ENCODE assay signal across 11 cellular contexts in genomic region chr10:44947356-44948152, GRCh38. TPM values are rescaled to one million over a fixed set of nuclear protein-coding genes. Genes with fewer than 3 reads are reported as not detected.
A peak's percentile ranks its signal among the peaks of the same experiment; 100 is the strongest.
DNase-seq lines count a peak whose midpoint lies in the region; ATAC-seq and TF ChIP-seq lines count a peak whose summit lies in the region.
"Had no signal": no experiment of that assay in that cellular context is flagged by ENCODE, and none has a peak within 500 bp of the region (broad histone marks: within the 10 kb centered on the region; RNA-seq: fewer than 3 reads in every experiment).

No MANE protein-coding gene starts in this region.

- H3F3A ChIP-seq in GM23338 (replicated peaks; ENCODE audit: low read depth) = no peaks in the 10 kb centered on the region

- H3K27me3 ChIP-seq in GM23338 (ENCODE audit: insufficient read depth) = no peaks in the 10 kb centered on the region
- H3K27me3 ChIP-seq: esophagus muscularis mucosa had no signal

- no peaks in the 10 kb centered on the region for H4K20me1 ChIP-seq in GM23338 (replicated peaks; ENCODE audit: insufficient read depth)

- no peak overlapping the region for H3K27ac Mint-ChIP-seq in memory B cell
- H3K27ac Mint-ChIP-seq in GM23338 = no peak overlapping the region

- no peak overlapping the region for H3K4me2 ChIP-seq in GM23338

- ATAC-seq in GM18502 (IDR thresholded peaks at IDR 0.05; ENCODE audit: poor library complexity, unreplicated experiment) = peak; percentile 65
- ATAC-seq in GM21423 (IDR thresholded peaks at IDR 0.05; ENCODE audit: unreplicated experiment) = peak; percentile 64
- peak; percentile 59 for ATAC-seq in HG03442 (IDR thresholded peaks at IDR 0.05; ENCODE audit: unreplicated experiment)
- peak; percentile 91 for ATAC-seq in memory B cell (ENCODE audit: low read depth)
- ATAC-seq in SK-N-SH treated with all-trans-retinoic acid at 6 μM for 48 hours = no peak
- ATAC-seq in HG02970 (IDR thresholded peaks at IDR 0.05; ENCODE audit: low FRiP score, unreplicated experiment) = no peak
- ATAC-seq in GM23338 = no peak
- ATAC-seq in HG03139 (IDR thresholded peaks at IDR 0.05; ENCODE audit: unreplicated experiment) = no peak
- ATAC-seq: Panc1 had no signal

- no peaks in the 10 kb centered on the region for H3K79me2 ChIP-seq in GM23338 (replicated peaks; ENCODE audit: insufficient read depth)

- H3K27me3 Mint-ChIP-seq in memory B cell = no peaks in the 10 kb centered on the region
- peaks cover 9% of the 10 kb centered on the region for H3K27me3 Mint-ChIP-seq in GM23338 (ENCODE audit: insufficient read depth, low read depth, poor library complexity)

- H2AFZ ChIP-seq in GM23338 = no peak overlapping the region

- peak in 1 of 2 donors; percentile 22 for DNase-seq in memory B cell (ENCODE audit: low spot score in 2 of 2)
- no peak for DNase-seq in GM23338 (ENCODE audit: low spot score)
- DNase-seq: IMR-90 had no signal

- peaks cover 7% of the 10 kb centered on the region for H3K9me2 ChIP-seq in GM23338 (ENCODE audit: insufficient read depth)

- H3K9me3 Mint-ChIP-seq in memory B cell (peaks cover 10% of the 10 kb centered on the region), GM23338 (peaks cover 18% of the 10 kb centered on the region)

- H3K4me3 Mint-ChIP-seq in memory B cell (peak overlapping the region; percentile 3), GM23338 (no peak overlapping the region)

- no peak overlapping the region for H3K27ac ChIP-seq in GM23338 (ENCODE audit: low read depth)
- H3K27ac ChIP-seq: esophagus muscularis mucosa had no signal

- H3K36me3 ChIP-seq in GM23338 (ENCODE audit: insufficient read depth) = no peaks in the 10 kb centered on the region
- H3K36me3 ChIP-seq: esophagus muscularis mucosa had no signal

- H3K36me3 Mint-ChIP-seq in memory B cell (peaks cover 5% of the 10 kb centered on the region), GM23338 (ENCODE audit: low read depth) (peaks cover 17% of the 10 kb centered on the region)

- H3K4me1 Mint-ChIP-seq in memory B cell (peaks cover 32% of the 10 kb centered on the region), GM23338 (peaks cover 15% of the 10 kb centered on the region)

- H3K4me1 ChIP-seq in GM23338 (ENCODE audit: insufficient read depth) = 0 out of 2 replicates have a peak, but pooled peaks cover 4% of the 10 kb centered on the region

- TF ChIP-seq CTCF in GM23338 (conservative IDR thresholded peaks at IDR 0.05; ENCODE audit: low read depth in 2 of 2) = no peak

- no peak overlapping the region for H3K4me3 ChIP-seq in GM23338
- H3K4me3 ChIP-seq: esophagus muscularis mucosa had no signal

TF ChIP-seq in SK-N-SH treated with all-trans-retinoic acid at 6 μM for 48 hours, 23 proteins besides CTCF, POLR2A, EP300 and RAD21:
- no peak for TF ChIP-seq RARB (CRISPR knock-in tag; IDR thresholded peaks at IDR 0.05)
- no peak for TF ChIP-seq CSDC2 (CRISPR knock-in tag; IDR thresholded peaks at IDR 0.05)
- TF ChIP-seq ARNTL (CRISPR knock-in tag; IDR thresholded peaks at IDR 0.05; ENCODE audit: borderline replicate concordance, low read depth) = no peak
- no peak for TF ChIP-seq ZNF70 (CRISPR knock-in tag; IDR thresholded peaks at IDR 0.05)
- no peak for TF ChIP-seq CREB5 (CRISPR knock-in tag; IDR thresholded peaks at IDR 0.05; ENCODE audit: low read depth)
- no peak for TF ChIP-seq ZFP30 (CRISPR knock-in tag; IDR thresholded peaks at IDR 0.05)
- TF ChIP-seq TOX (CRISPR knock-in tag; IDR thresholded peaks at IDR 0.05; ENCODE audit: borderline replicate concordance) = no peak
- no peak for TF ChIP-seq ZNF8 (CRISPR knock-in tag; IDR thresholded peaks at IDR 0.05)
TF ChIP-seq in SK-N-SH treated with all-trans-retinoic acid at 6 μM for 48 hours: peak in this region for 0.

TF ChIP-seq in GM23338, 12 proteins besides CTCF, POLR2A, EP300 and RAD21:
- TF ChIP-seq ZNF462 (CRISPR knock-in tag; IDR thresholded peaks at IDR 0.05) = no peak
- no peak for TF ChIP-seq ZNF331 (CRISPR knock-in tag; IDR thresholded peaks at IDR 0.05; ENCODE audit: low read depth)
- TF ChIP-seq STAT1 (IDR thresholded peaks at IDR 0.05; ENCODE audit: unreplicated experiment) = no peak
- TF ChIP-seq CREB1 (CRISPR knock-in tag; IDR thresholded peaks at IDR 0.05; ENCODE audit: low read depth) = no peak
- TF ChIP-seq ETS1 (IDR thresholded peaks at IDR 0.05) = no peak
- TF ChIP-seq NANOG (IDR thresholded peaks at IDR 0.05; ENCODE audit: borderline replicate concordance) = no peak
- TF ChIP-seq POLR2AphosphoS5 (IDR thresholded peaks at IDR 0.05; ENCODE audit: low read depth) = no peak
- TF ChIP-seq JUNB (IDR thresholded peaks at IDR 0.05; ENCODE audit: unreplicated experiment) = no peak
TF ChIP-seq in GM23338: peak in this region for 0.

RNA-seq across cellular contexts. Expression of gene RASSF4, which starts 12.0 kb away (rescaled TPM):
- total RNA-seq in GM23338 (2014; rRNA removed; shearing (Covaris generic)) = 10.3 and 12.4 TPM in 2 replicates
- polyA plus RNA-seq in GM23338 (2016; fragmentation: Nextera tagmentation; extraction: Ambion mirVana) = 13.6 and 17.8 TPM in 2 replicates

RNA-seq across cellular contexts. Expression of gene DEPP1, which starts 31.1 kb away (rescaled TPM):
- 0.12 and 1.3 TPM in 2 replicates for total RNA-seq in GM23338 (2014; rRNA removed; shearing (Covaris generic))
- 0.37 TPM in 2 replicates for polyA plus RNA-seq in GM23338 (2016; fragmentation: Nextera tagmentation; extraction: Ambion mirVana)

RNA-seq across cellular contexts. Expression of gene TMEM72, which starts 36.4 kb away (rescaled TPM):
- total RNA-seq in GM23338 (2014; rRNA removed; shearing (Covaris generic)) = not detected in 2 replicates
- not detected in 2 replicates for polyA plus RNA-seq in GM23338 (2016; fragmentation: Nextera tagmentation; extraction: Ambion mirVana)
- total RNA-seq: esophagus muscularis mucosa, IMR-90 had no signal
- polyA plus RNA-seq: IMR-90 had no signal

RNA-seq across cellular contexts. Expression of gene ZNF22, which starts 53.2 kb away (rescaled TPM):
- total RNA-seq in GM23338 (2014; rRNA removed; shearing (Covaris generic)) = 38.7 and 40.5 TPM in 2 replicates
- 72.8 and 81.8 TPM in 2 replicates for polyA plus RNA-seq in GM23338 (2016; fragmentation: Nextera tagmentation; extraction: Ambion mirVana)

Comparison
In these comparisons a context has a peak if more than half of its experiments do, and no peak if none do; other contexts are left out.
1. ATAC-seq: peak in GM18502 (single experiment), GM21423 (single experiment), HG03442 (single experiment) and memory B cell (single experiment); none in SK-N-SH treated with all-trans-retinoic acid at 6 μM for 48 hours (single experiment), HG02970 (single experiment), GM23338 (single experiment) and HG03139 (single experiment).